1 cellular context compared by ENCODE assay signal in genomic region chr5:149424371-149425315, GRCh38.
TF ChIP-seq lines count a peak whose summit lies in the region.

No MANE protein-coding gene starts in this region.

TF ChIP-seq in H1, 55 proteins besides CTCF, POLR2A, EP300 and RAD21:
- TF ChIP-seq SIRT6 (IDR thresholded peaks at IDR 0.05; ENCODE audit: low read length): no peak
- TF ChIP-seq RFX5 (IDR thresholded peaks at IDR 0.05; ENCODE audit: borderline replicate concordance, low read depth, low read length): no peak
- no peak for TF ChIP-seq CBX8 (IDR thresholded peaks at IDR 0.05; ENCODE audit: borderline replicate concordance, low read depth, low read length)
- no peak for TF ChIP-seq ASH2L (IDR thresholded peaks at IDR 0.05; ENCODE audit: low read length)
- TF ChIP-seq CHD7 (IDR thresholded peaks at IDR 0.05; ENCODE audit: insufficient replicate concordance, low read length): no peak
- no peak for TF ChIP-seq CHD1 (IDR thresholded peaks at IDR 0.05; ENCODE audit: low read depth, low read length)
- no peak for TF ChIP-seq RNF2 (IDR thresholded peaks at IDR 0.05; ENCODE audit: borderline replicate concordance, low read depth, low read length, missing control alignments, poor library complexity, severe bottlenecking)
- no peak for TF ChIP-seq CEBPB (IDR thresholded peaks at IDR 0.05; ENCODE audit: low read depth, low read length)
- no peak for TF ChIP-seq CREB1 (IDR thresholded peaks at IDR 0.05)
- no peak for TF ChIP-seq YY1 (IDR thresholded peaks at IDR 0.05; ENCODE audit: low read depth, low read length)
- TF ChIP-seq E2F6 (IDR thresholded peaks at IDR 0.05): no peak
- no peak for TF ChIP-seq SAP30 (IDR thresholded peaks at IDR 0.05; ENCODE audit: insufficient read depth, insufficient replicate concordance, low read length)
- no peak for TF ChIP-seq ATF2 (IDR thresholded peaks at IDR 0.05; ENCODE audit: low read length)
- TF ChIP-seq HDAC2 (IDR thresholded peaks at IDR 0.05; ENCODE audit: borderline replicate concordance in 1 of 2, low read depth in 2 of 2, low read length in 2 of 2): no peak
